9 cellular contexts compared by ENCODE assay signal in genomic region chr21:42784276-42784675, GRCh38.
DNase-seq lines count a peak whose midpoint lies in the region; TF ChIP-seq lines count a peak whose summit lies in the region.
"Had no signal": no experiment of that assay in that cellular context is flagged by ENCODE, and none has a peak within 500 bp of the region (broad histone marks: within the 10 kb centered on the region; RNA-seq: fewer than 3 reads in every experiment).

No MANE protein-coding gene starts in this region.

- no peaks in the 10 kb centered on the region for H3K9me3 Mint-ChIP-seq in immature natural killer cell

- no peak overlapping the region for H2AFZ ChIP-seq in OCI-LY7 (ENCODE audit: low read length)

- H3K4me3 Mint-ChIP-seq in immature natural killer cell = peak overlapping the region; percentile 82 to 95 (median 87)

- no peaks in the 10 kb centered on the region for H3K36me3 ChIP-seq in HEK293 (ENCODE audit: control insufficient read depth in 2 of 2, insufficient read depth in 1 of 2, low read length in 2 of 2)
- no peaks in the 10 kb centered on the region for H3K36me3 ChIP-seq in skeletal muscle tissue (ENCODE audit: control insufficient read depth in 3 of 3, insufficient read depth in 3 of 3, low read length in 3 of 3)
- H3K36me3 ChIP-seq in OCI-LY7 (ENCODE audit: insufficient read depth, low read length) = no peaks in the 10 kb centered on the region

- no peaks in the 10 kb centered on the region for H3K9me3 ChIP-seq in HEK293 (ENCODE audit: control insufficient read depth, insufficient read depth, low read depth, low read length)
- peaks cover 2 to 3% (median 3%) of the 10 kb centered on the region in 3 donors for H3K9me3 ChIP-seq in skeletal muscle tissue (ENCODE audit: control insufficient read depth in 3 of 3, low read length in 3 of 3)
- no peaks in the 10 kb centered on the region for H3K9me3 ChIP-seq in OCI-LY7 (ENCODE audit: low read length)

- H3K27me3 ChIP-seq in skeletal muscle tissue (ENCODE audit: control insufficient read depth in 3 of 3, insufficient read depth in 3 of 3, low read length in 3 of 3) = peaks cover 42 to 71% (median 63%) of the 10 kb centered on the region in 3 donors

- no peak overlapping the region for H3K4me2 ChIP-seq in OCI-LY7 (ENCODE audit: low read length)

- no peak overlapping the region for H3K4me3 ChIP-seq in HEK293 (ENCODE audit: low read depth, low read length)
- H3K4me3 ChIP-seq in skeletal muscle tissue (ENCODE audit: low read length in 3 of 3) = peak overlapping the region in 2 of 3 donors; percentile 22 to 23
- no peak overlapping the region for H3K4me3 ChIP-seq in OCI-LY7 (ENCODE audit: low read depth, low read length, poor library complexity, severe bottlenecking)

- H3K27ac ChIP-seq in HEK293 (ENCODE audit: extremely low read depth, low read depth, low read length) (no peak overlapping the region), skeletal muscle tissue (ENCODE audit: low read depth, low read length) (peak overlapping the region; percentile 81), OCI-LY7 (ENCODE audit: low read depth, low read length, poor library complexity, severe bottlenecking) (no peak overlapping the region)

- no peaks in the 10 kb centered on the region for H3K79me2 ChIP-seq in OCI-LY7 (ENCODE audit: insufficient read depth, low read depth, low read length)

- CTCF ChIA-PET in HEK293 (lab: Yijun Ruan, JAX) (no interaction called here), OCI-LY7 (lab: Charles Lee; ENCODE audit: unreplicated experiment) (no interaction called here)

- H4K20me1 ChIP-seq in OCI-LY7 (ENCODE audit: insufficient read depth, low read length) = no peaks in the 10 kb centered on the region

- H3K9ac ChIP-seq in skeletal muscle tissue (ENCODE audit: low read depth in 1 of 3, low read length in 3 of 3) = peak overlapping the region in 2 of 3 donors; percentile 65 to 69

- intact Hi-C loops in OCI-LY7 (cut with micrococcal nuclease; ENCODE audit: unreplicated experiment) = no loop called here

- peaks cover 2 to 11% (median 5%) of the 10 kb centered on the region in 3 donors for H3K27me3 Mint-ChIP-seq in immature natural killer cell (ENCODE audit: low read depth in 3 of 3)

- H3K9me2 ChIP-seq in OCI-LY7 (ENCODE audit: insufficient read depth, low read length) = no peaks in the 10 kb centered on the region

- H3K36me3 Mint-ChIP-seq in immature natural killer cell = no peaks in the 10 kb centered on the region

- POLR2A ChIA-PET in HEK293 (lab: Yijun Ruan, JAX) (no interaction called here), OCI-LY7 (lab: Charles Lee) (no interaction called here)

- peaks cover 37 to 41% of the 10 kb centered on the region in 2 donors for H3K4me1 Mint-ChIP-seq in immature natural killer cell

- no peak for TF ChIP-seq CTCF in HEK293 (tag by site-specific recombination; IDR thresholded peaks at IDR 0.05)
- no peak for TF ChIP-seq CTCF in OCI-LY7 (conservative IDR thresholded peaks at IDR 0.05; ENCODE audit: low read length)

- no TSS peak for BruUV-seq in OCI-LY7 (replicated peaks; lab: Mats Ljungman, UMichigan)

- H3K4me1 ChIP-seq in HEK293 (ENCODE audit: control insufficient read depth, insufficient read depth, low read length) (peaks cover 2% of the 10 kb centered on the region; the same call in 1 of the 2 replicates), skeletal muscle tissue (ENCODE audit: control insufficient read depth in 3 of 3, insufficient read depth in 3 of 3, low read length in 3 of 3) (peaks cover 3 to 18% (median 15%) of the 10 kb centered on the region in 3 donors), OCI-LY7 (ENCODE audit: insufficient read depth, low read length, poor library complexity, severe bottlenecking) (no peaks in the 10 kb centered on the region)

- peak overlapping the region; percentile 95 to 98 (median 97) for H3K27ac Mint-ChIP-seq in immature natural killer cell

- peak; percentile 5 for DNase-seq in activated T-helper 1 cell treated with Interleukin-2 at 50 U/mL for 16 hours (ENCODE audit: low read depth)
- DNase-seq in immature natural killer cell = no peak
- DNase-seq in OCI-LY7 (ENCODE audit: low spot score) = no peak
- DNase-seq in NCI-H2196 treated with DMSO at 0.1 percent for 48 hours (lab: John Stamatoyannopoulos, UW; ENCODE audit: unreplicated experiment) = no peak
- no peak for DNase-seq in hypothalamus (lab: John Stamatoyannopoulos, UW)
- no peak for DNase-seq in stimulated activated CD4-positive, alpha-beta T cell treated with anti-CD3 and anti-CD28 coated beads, Interleukin-12 subunit alpha, Interleukin-12 subunit beta, amount 100 ng/mL, for 4 hours
- DNase-seq: NCI-H345 had no signal

TF ChIP-seq in HEK293, 187 proteins besides CTCF, POLR2A, EP300 and RAD21:
- no peak for TF ChIP-seq WT1 (tag by site-specific recombination; IDR thresholded peaks at IDR 0.05)
- TF ChIP-seq ZBTB48 (tag by site-specific recombination; IDR thresholded peaks at IDR 0.05) = no peak
- no peak for TF ChIP-seq ZNF391 (tag by site-specific recombination; IDR thresholded peaks at IDR 0.05; ENCODE audit: borderline replicate concordance, low read depth)
- TF ChIP-seq ZNF214 (tag by site-specific recombination; IDR thresholded peaks at IDR 0.05; ENCODE audit: borderline replicate concordance) = no peak
- peak; percentile 46; the same call in 1 of the 2 replicates for TF ChIP-seq KLF8 (tag by site-specific recombination; IDR thresholded peaks at IDR 0.05)
- TF ChIP-seq KLF1 (tag by site-specific recombination; IDR thresholded peaks at IDR 0.05) = peak; percentile 95
- no peak for TF ChIP-seq ZNF654 (tag by site-specific recombination; IDR thresholded peaks at IDR 0.05; ENCODE audit: low read depth)
- TF ChIP-seq PRDM1 (tag by site-specific recombination; IDR thresholded peaks at IDR 0.05) = no peak
- TF ChIP-seq EGR2 (tag by site-specific recombination; IDR thresholded peaks at IDR 0.05; ENCODE audit: low read depth) = peak; percentile 86; the same call in 1 of the 2 replicates
- TF ChIP-seq ZFHX2 (tag by site-specific recombination; conservative IDR thresholded peaks at IDR 0.05) = peak; percentile 60

Comparison
In these comparisons a context has a peak if more than half of its experiments do, and no peak if none do; other contexts are left out.
1. H3K4me3 ChIP-seq: peak in skeletal muscle tissue (2 of 3); none in HEK293 (single experiment) and OCI-LY7 (single experiment).